16 cellular contexts compared by ENCODE assay signal in the genomic region with DNA sequence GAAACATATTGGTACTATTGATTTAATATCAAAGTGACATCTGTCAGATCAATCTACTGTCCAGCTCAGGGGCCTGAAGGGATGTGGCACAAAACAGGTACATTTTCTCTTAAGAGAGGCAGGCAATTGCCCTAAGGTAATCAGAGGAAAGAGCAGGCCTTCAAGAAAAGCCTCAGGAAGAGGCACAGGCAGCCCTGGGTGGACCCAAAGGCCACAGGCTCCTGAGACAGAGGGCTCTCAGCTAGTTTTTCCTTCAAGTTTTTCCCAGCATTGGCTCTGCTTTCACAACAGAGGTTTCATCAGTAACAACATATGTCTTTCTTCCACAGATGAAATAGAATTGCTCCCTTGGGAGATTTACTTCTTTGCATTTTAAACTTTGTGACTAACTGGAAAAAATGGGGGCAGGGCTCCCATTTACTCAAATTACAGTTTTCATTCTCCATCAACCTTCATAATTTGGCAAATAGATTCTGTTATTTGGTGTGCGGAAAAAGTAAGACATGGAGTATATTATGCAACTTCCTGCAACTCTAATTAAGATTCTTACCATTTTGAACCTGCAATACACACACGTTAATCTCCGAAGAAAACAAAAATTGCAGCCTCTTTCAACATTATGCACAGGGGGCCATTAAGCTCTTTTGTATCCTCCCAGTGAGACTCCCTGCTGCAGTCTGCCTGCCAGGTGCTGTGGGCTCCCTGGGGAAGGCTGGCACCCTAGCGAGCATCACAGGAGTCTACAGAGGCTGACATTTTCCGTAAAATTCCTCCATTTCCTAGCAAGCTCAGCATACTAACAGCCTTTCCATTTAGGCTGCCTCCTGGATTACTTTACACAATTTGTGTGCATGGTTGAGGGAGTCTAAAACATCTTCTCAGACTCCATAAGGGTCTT.
DNase-seq lines count a peak whose midpoint lies in the region; ATAC-seq and TF ChIP-seq lines count a peak whose summit lies in the region.
"Had no signal": no experiment of that assay in that cellular context is flagged by ENCODE, and none has a peak within 500 bp of the region (broad histone marks: within the 10 kb centered on the region; RNA-seq: fewer than 3 reads in every experiment).

No MANE protein-coding gene starts in this region.

- no peaks in the 10 kb centered on the region for H3K79me2 ChIP-seq in GM23248 (ENCODE audit: insufficient read depth)

- no peak for TF ChIP-seq CTCF in AG09319 (IDR thresholded peaks at IDR 0.05; ENCODE audit: low read depth, low read length)
- no peak for TF ChIP-seq CTCF in GM13977 (IDR thresholded peaks at IDR 0.05; ENCODE audit: extremely low read depth, insufficient read depth, missing control alignments)

- 25 to 27% methylated on average over 5 of the region's 5 CpGs for WGBS in GM23248 (ENCODE audit: low coverage in 1 of 2, low lambda C conversion rate in 2 of 2, missing lambda C conversion rate in 2 of 2), 2 experiments

- ATAC-seq in HG02642 (IDR thresholded peaks at IDR 0.05; ENCODE audit: poor library complexity, unreplicated experiment) (no peak), GM19463 (IDR thresholded peaks at IDR 0.05; ENCODE audit: unreplicated experiment) (no peak)

- no peak overlapping the region for H3K9ac ChIP-seq in GM23248

- in situ Hi-C loops in GM23248 (cut with MboI) (no loop called here), GM13977 (cut with MboI; ENCODE audit: low pct_unique_long_range_greater_than_20kb, low sequenced_read_pairs, unreplicated experiment) (no loop called here)

- H3K9me3 ChIP-seq in GM23248 (ENCODE audit: low read depth): no peaks in the 10 kb centered on the region
- H3K9me3 ChIP-seq: SJSA1, stomach had no signal

- no peaks in the 10 kb centered on the region for H4K20me1 ChIP-seq in GM23248 (ENCODE audit: insufficient read depth)

- H3K27ac ChIP-seq in GM23248: no peak overlapping the region
- H3K27ac ChIP-seq: HL-60, SJSA1, stomach had no signal

- DNase-seq in AG09319 (ENCODE audit: extremely low read depth, low read depth) (peak; percentile 25), GM23248 (peak; percentile 13), NCI-H524 (lab: John Stamatoyannopoulos, UW) (peak; percentile 5 to 86), fibroblast of the conjunctiva (ENCODE audit: low read depth) (peak; percentile 31), SKM-1 treated with dmso at 0.1 percent for 144 hours (lab: John Stamatoyannopoulos, UW; ENCODE audit: unreplicated experiment) (no peak), GM13977 (ENCODE audit: low spot score) (no peak)
- DNase-seq: activated naive CD8-positive, alpha-beta T cell treated with anti-CD3 and anti-CD28 coated beads for 36 hours; activated T-cell treated with anti-CD3 and anti-CD28 coated beads, Interleukin-2, amount 50 U/mL, for 24 hours; Calu3; naive B cell; NCI-H2029 treated with DMSO at 0.1 percent for 48 hours; stomach had no signal

- no peak overlapping the region for H3K4me3 ChIP-seq in GM23248
- H3K4me3 ChIP-seq: SJSA1, stomach had no signal

- H3K9me2 ChIP-seq in GM23248 (ENCODE audit: insufficient read depth): no peaks in the 10 kb centered on the region

- H3K36me3 ChIP-seq in GM23248 (ENCODE audit: low read depth): no peaks in the 10 kb centered on the region
- H3K36me3 ChIP-seq: SJSA1, stomach had no signal

- H3K4me1 ChIP-seq in GM23248 (ENCODE audit: insufficient read depth): no peaks in the 10 kb centered on the region
- H3K4me1 ChIP-seq: SJSA1, stomach had no signal

- no peak overlapping the region; the same call in 1 of the 2 replicates for H2AFZ ChIP-seq in GM23248

- 0 out of 2 replicates have a peak, but pooled peaks cover 5% of the 10 kb centered on the region for H3K27me3 ChIP-seq in GM23248 (replicated peaks; ENCODE audit: insufficient read depth)
- H3K27me3 ChIP-seq: SJSA1, stomach had no signal

- H3F3A ChIP-seq in GM23248 (ENCODE audit: insufficient read depth): no peaks in the 10 kb centered on the region

- no peak overlapping the region for H3K4me2 ChIP-seq in GM23248 (ENCODE audit: unreplicated experiment)

Comparison
In these comparisons a context has a peak if more than half of its experiments do, and no peak if none do; other contexts are left out.
1. DNase-seq: peak in AG09319 (single experiment), GM23248 (single experiment), NCI-H524 (2 of 2) and fibroblast of the conjunctiva (single experiment); none in SKM-1 treated with dmso at 0.1 percent for 144 hours (single experiment) and GM13977 (single experiment).